8 cellular contexts compared by ENCODE assay signal in the genomic region with DNA sequence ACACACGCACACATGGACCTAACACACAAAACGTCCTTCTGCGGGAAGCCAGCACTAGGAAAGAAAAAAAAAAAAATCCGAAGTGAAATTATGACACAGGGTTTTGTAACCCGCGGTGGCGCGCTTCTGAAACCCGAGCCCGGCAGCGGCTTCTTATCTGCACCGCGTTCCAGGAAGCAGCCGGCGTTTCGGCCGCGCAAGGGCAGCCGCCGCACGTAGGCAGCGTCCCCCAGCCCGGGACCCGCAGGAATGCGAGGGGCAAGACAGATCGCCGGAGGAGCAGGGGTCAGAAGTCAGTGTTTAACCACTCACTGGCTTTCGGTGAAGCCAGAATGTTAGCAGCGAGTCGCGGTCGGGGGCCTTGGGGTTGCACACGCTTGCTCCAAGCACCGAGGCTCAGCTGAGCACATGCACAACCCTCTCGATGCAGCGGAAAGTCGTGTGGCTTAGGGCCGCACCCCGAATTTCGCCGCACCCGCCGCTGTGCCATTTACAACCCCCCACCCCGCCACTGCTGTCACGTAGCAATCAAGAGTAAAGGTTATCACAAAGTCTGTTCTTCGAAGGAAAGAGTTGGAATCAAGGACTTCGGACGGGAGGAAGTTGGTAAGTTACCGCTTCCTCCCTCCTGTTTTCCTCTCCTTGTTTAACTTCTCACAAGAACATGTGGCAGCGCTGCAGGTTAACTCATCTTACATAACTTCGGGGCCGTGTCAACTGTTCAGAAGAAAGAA.
A peak's percentile ranks its signal among the peaks of the same experiment; 100 is the strongest.
DNase-seq lines count a peak whose midpoint lies in the region; ATAC-seq and TF ChIP-seq lines count a peak whose summit lies in the region.

No MANE protein-coding gene starts in this region.

- H3K27me3 ChIP-seq in liver (ENCODE audit: control insufficient read depth in 4 of 4, insufficient read depth in 4 of 4, low read length in 3 of 4), result no peaks in the 10 kb centered on the region

- H3K36me3 ChIP-seq in liver (ENCODE audit: control insufficient read depth in 4 of 4, insufficient read depth in 3 of 4, low read depth in 1 of 4, low read length in 3 of 4), result no peaks in the 10 kb centered on the region

- ATAC-seq in HG02678 (IDR thresholded peaks at IDR 0.05; ENCODE audit: unreplicated experiment), result peak; percentile 47

- H3K27ac ChIP-seq in liver (ENCODE audit: low read depth in 1 of 2, low read length in 2 of 2), result peak overlapping the region; percentile 98 to 99

- H3K4me3 ChIP-seq in GM12875 (ENCODE audit: low read depth, low read length) (peak overlapping the region; percentile 21), liver (ENCODE audit: low read depth in 1 of 3, low read length in 3 of 3) (peak overlapping the region; percentile 50 to 73 (median 70))

- H3K4me1 ChIP-seq in liver (ENCODE audit: control insufficient read depth in 4 of 4, insufficient read depth in 4 of 4, low read length in 3 of 4), result peaks cover 10 to 43% (median 18%) of the 10 kb centered on the region in 4 donors

- TF ChIP-seq CTCF in GM12875 (IDR thresholded peaks at IDR 0.05; ENCODE audit: borderline replicate concordance, insufficient read depth, low read depth, low read length), result no peak
- TF ChIP-seq CTCF in liver (IDR thresholded peaks at IDR 0.05; ENCODE audit: low read depth, low read length, missing input control), result no peak

- no peaks in the 10 kb centered on the region for H3K9me3 ChIP-seq in liver (ENCODE audit: control insufficient read depth in 4 of 4, low read length in 3 of 4)

- peak overlapping the region; percentile 93 to 97 for H3K9ac ChIP-seq in liver (ENCODE audit: low read depth in 1 of 2, low read length in 2 of 2)

- DNase-seq in NCI-H2171 treated with DMSO at 0.1 percent for 48 hours (lab: John Stamatoyannopoulos, UW) (peak; percentile 68), dedifferentiated amniotic fluid mesenchymal stem cell (ENCODE audit: extremely low spot score) (peak; percentile 82), epidermal melanocyte (ENCODE audit: insufficient read length, low spot score) (no peak)
- peak; percentile 72 to 73 for DNase-seq in activated CD4-positive, alpha-beta T cell treated with anti-CD3 and anti-CD28 coated beads, Interleukin-2, amount 50 U/mL, for 24 hours (ENCODE audit: low read depth in 1 of 2, low spot score in 1 of 2)
- DNase-seq in stimulated activated CD4-positive, alpha-beta T cell treated with anti-CD3 and anti-CD28 coated beads, Interleukin-4, amount 100 ng/mL, for 1 hour, result peak; percentile 81

- WGBS in liver, result under 1% methylated on average over 52 of the region's 52 CpGs

- TF ChIP-seq RAD21 in liver (IDR thresholded peaks at IDR 0.05), result peak in 1 of 2 donors; percentile 39

TF ChIP-seq in liver, 16 proteins besides CTCF, POLR2A, EP300 and RAD21:
- TF ChIP-seq JUND (IDR thresholded peaks at IDR 0.05) (peak in 1 of 2 donors; percentile 21), HNF4A (conservative IDR thresholded peaks at IDR 0.05) (peak; percentile 5 to 44), RXRA (IDR thresholded peaks at IDR 0.05) (peak in 1 of 2 donors; percentile 47), GABPA (IDR thresholded peaks at IDR 0.05 in 1 of 2, conservative IDR thresholded peaks at IDR 0.05 in 1 of 2) (peak in 1 of 2 donors; percentile 34), HNF4G (IDR thresholded peaks at IDR 0.05) (no peak), FOXA2 (IDR thresholded peaks at IDR 0.05) (no peak), NR2F2 (IDR thresholded peaks at IDR 0.05) (peak; percentile 77), SP1 (IDR thresholded peaks at IDR 0.05) (peak; percentile 71), FOXA1 (IDR thresholded peaks at IDR 0.05) (no peak), YY1 (IDR thresholded peaks at IDR 0.05) (peak; percentile 43), EGR1 (IDR thresholded peaks at IDR 0.05; ENCODE audit: low read depth in 2 of 2) (peak in 1 of 2 donors; percentile 29), TAF1 (conservative IDR thresholded peaks at IDR 0.05) (peak; percentile 94)
- TF ChIP-seq, protein P1, sequence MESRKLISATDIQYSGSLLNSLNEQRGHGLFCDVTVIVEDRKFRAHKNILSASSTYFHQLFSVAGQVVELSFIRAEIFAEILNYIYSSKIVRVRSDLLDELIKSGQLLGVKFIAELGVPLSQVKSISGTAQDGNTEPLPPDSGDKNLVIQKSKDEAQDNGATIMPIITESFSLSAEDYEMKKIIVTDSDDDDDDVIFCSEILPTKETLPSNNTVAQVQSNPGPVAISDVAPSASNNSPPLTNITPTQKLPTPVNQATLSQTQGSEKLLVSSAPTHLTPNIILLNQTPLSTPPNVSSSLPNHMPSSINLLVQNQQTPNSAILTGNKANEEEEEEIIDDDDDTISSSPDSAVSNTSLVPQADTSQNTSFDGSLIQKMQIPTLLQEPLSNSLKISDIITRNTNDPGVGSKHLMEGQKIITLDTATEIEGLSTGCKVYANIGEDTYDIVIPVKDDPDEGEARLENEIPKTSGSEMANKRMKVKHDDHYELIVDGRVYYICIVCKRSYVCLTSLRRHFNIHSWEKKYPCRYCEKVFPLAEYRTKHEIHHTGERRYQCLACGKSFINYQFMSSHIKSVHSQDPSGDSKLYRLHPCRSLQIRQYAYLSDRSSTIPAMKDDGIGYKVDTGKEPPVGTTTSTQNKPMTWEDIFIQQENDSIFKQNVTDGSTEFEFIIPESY (IDR thresholded peaks at IDR 0.05), result peak; percentile 4
- TF ChIP-seq, protein P2, sequence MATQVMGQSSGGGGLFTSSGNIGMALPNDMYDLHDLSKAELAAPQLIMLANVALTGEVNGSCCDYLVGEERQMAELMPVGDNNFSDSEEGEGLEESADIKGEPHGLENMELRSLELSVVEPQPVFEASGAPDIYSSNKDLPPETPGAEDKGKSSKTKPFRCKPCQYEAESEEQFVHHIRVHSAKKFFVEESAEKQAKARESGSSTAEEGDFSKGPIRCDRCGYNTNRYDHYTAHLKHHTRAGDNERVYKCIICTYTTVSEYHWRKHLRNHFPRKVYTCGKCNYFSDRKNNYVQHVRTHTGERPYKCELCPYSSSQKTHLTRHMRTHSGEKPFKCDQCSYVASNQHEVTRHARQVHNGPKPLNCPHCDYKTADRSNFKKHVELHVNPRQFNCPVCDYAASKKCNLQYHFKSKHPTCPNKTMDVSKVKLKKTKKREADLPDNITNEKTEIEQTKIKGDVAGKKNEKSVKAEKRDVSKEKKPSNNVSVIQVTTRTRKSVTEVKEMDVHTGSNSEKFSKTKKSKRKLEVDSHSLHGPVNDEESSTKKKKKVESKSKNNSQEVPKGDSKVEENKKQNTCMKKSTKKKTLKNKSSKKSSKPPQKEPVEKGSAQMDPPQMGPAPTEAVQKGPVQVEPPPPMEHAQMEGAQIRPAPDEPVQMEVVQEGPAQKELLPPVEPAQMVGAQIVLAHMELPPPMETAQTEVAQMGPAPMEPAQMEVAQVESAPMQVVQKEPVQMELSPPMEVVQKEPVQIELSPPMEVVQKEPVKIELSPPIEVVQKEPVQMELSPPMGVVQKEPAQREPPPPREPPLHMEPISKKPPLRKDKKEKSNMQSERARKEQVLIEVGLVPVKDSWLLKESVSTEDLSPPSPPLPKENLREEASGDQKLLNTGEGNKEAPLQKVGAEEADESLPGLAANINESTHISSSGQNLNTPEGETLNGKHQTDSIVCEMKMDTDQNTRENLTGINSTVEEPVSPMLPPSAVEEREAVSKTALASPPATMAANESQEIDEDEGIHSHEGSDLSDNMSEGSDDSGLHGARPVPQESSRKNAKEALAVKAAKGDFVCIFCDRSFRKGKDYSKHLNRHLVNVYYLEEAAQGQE (IDR thresholded peaks at IDR 0.05), result peak; percentile 64
- TF ChIP-seq, protein P3, sequence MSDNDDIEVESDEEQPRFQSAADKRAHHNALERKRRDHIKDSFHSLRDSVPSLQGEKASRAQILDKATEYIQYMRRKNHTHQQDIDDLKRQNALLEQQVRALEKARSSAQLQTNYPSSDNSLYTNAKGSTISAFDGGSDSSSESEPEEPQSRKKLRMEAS (IDR thresholded peaks at IDR 0.05), result peak; percentile 85
- TF ChIP-seq, protein P4, sequence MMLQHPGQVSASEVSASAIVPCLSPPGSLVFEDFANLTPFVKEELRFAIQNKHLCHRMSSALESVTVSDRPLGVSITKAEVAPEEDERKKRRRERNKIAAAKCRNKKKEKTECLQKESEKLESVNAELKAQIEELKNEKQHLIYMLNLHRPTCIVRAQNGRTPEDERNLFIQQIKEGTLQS (IDR thresholded peaks at IDR 0.05), result no peak
